Comparison of ENCODE assay signal across 1 cellular context in the genomic region with DNA sequence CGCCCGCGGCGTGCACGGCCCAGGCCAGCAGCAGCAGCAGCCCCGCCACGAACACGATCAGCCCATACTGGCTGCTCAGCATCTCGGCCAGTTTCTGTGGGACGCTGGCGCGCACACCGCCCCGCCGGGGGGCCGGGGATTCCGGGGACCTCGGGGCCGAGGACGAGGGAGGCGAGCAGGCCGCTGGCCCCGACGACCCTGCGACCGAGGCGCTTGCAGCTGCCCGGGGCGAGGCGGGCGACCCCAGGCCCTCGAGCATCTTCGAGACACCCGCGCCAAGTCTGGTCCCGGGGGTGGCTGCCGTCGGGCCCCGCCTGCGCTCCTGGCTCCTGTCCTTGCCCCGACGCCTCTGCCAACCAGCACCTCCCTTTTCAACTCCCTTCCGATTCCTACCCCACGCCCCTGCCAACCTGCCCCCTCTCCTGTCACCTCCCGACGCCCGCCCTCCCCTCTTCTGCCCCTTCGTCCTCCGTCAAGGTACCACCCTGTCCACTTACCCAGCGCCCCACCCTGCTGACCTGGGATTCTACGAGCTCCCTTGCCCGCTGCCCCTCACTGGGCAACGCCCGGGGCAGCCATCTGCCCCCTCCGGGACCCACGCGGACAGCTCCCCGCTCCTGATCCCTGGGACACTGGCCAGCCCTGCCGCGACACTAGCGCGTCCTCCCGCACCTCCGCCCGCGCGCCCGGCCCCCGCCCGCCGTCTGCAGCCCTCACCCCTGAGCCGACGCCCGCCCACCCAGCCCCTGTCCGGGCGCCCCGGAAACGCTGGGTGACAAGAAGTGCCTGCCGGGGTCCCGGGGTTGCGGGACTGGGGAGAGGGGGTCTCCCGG.
TF ChIP-seq lines count a peak whose summit lies in the region.

A gene with protein sequence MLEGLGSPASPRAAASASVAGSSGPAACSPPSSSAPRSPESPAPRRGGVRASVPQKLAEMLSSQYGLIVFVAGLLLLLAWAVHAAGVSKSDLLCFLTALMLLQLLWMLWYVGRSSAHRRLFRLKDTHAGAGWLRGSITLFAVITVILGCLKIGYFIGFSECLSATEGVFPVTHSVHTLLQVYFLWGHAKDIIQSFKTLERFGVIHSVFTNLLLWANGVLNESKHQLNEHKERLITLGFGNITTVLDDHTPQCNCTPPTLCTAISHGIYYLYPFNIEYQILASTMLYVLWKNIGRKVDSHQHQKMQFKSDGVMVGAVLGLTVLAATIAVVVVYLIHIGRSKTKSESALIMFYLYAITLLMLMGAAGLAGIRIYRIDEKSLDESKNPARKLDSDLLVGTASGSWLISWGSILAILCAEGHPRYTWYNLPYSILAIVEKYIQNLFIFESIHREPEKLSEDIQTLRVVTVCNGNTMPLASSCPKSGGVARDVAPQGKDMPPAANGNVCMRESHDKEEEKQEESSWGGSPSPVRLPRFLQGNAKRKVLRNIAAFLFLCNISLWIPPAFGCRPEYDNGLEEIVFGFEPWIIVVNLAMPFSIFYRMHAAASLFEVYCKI (minus strand): TSS at position 324 of the 833 bp plus-strand sequence. CDS start 65 bp downstream, at position 259.

TF ChIP-seq in H1, 55 proteins besides CTCF, POLR2A, EP300 and RAD21:
- TF ChIP-seq EZH2 (IDR thresholded peaks at IDR 0.05; ENCODE audit: low read depth, low read length, severe bottlenecking), result peak; percentile 17
- no peak for TF ChIP-seq TAF1 (IDR thresholded peaks at IDR 0.05; ENCODE audit: low read depth, low read length)
- TF ChIP-seq NRF1 (IDR thresholded peaks at IDR 0.05; ENCODE audit: low read depth, low read length), result no peak
- peak; percentile 9; the same call in 1 of the 2 replicates for TF ChIP-seq SUZ12 (IDR thresholded peaks at IDR 0.05; ENCODE audit: low read length)
- TF ChIP-seq MAFK (IDR thresholded peaks at IDR 0.05; ENCODE audit: low read depth, low read length), result no peak
